ENCODE assay signal across 28 cellular contexts in the genomic region with DNA sequence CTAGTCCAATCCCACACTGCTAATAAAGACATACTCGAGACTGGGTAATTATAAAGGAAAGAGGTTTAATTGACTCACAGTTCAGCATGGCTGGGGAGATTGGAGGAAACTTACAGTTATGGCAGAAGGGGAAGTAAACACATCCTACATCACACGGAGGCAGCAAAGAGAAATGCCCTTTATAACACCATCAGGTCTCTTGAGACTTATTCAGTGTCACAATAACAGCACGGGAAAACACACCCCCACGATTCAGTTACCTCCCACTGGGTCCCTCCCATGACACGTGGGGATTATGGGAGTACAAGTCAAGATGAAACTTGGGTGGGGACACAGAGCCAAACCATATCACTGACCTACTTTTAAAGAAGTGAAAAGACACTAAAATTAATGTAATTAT.
"Had no signal": no experiment of that assay in that cellular context is flagged by ENCODE, and none has a peak within 500 bp of the region (broad histone marks: within the 10 kb centered on the region; RNA-seq: fewer than 3 reads in every experiment).

No MANE protein-coding gene starts in this region.

- DNase-seq: hypothalamus; immature natural killer cell; kidney; left colon; left lung; lower lobe of right lung; mammary epithelial cell; mesenchymal stem cell; naive thymus-derived CD8-positive, alpha-beta T cell; nucleus accumbens; pancreas; posterior cingulate gyrus; retina; right cardiac atrium; stimulated activated CD4-positive, alpha-beta T cell treated with anti-CD3 and anti-CD28 coated beads, Interleukin-12 subunit alpha, Interleukin-12 subunit beta, amount 100 ng/mL, for 4 hours; stimulated activated CD4-positive, alpha-beta T cell treated with anti-CD3 and anti-CD28 coated beads, Interleukin-15, amount 100 ng/mL, for 24 hours; stimulated activated CD4-positive, alpha-beta T cell treated with anti-CD3 and anti-CD28 coated beads, Interleukin-2, amount 100 ng/mL, for 24 hours; stimulated activated CD4-positive, alpha-beta T cell treated with anti-CD3 and anti-CD28 coated beads, Interleukin-4, amount 100 ng/mL, for 1 hour; stimulated activated naive B cell treated with anti-CD40 and anti-IgM and Interleukin-4, amounts not matched to agents 10 μg/mL and 1 μg/mL and 100 μg/mL, for 72 hours; stimulated activated naive CD8-positive, alpha-beta T cell treated with anti-CD3 and anti-CD28 coated beads, Interleukin-15, Interleukin-2, amounts not matched to agents 100 U/mL and 50 U/mL, for 24 hours; stomach; testis; thyroid gland; transverse colon; upper lobe of left lung had no signal

- H3K4me1 ChIP-seq: left lung, lower lobe of right lung, pancreas, prostate gland, stomach, testis, thyroid gland, transverse colon, upper lobe of left lung had no signal

- ATAC-seq: left colon; left lung; lower lobe of right lung; naive thymus-derived CD8-positive, alpha-beta T cell; pancreas; right cardiac atrium; sciatic nerve; stimulated activated naive CD8-positive, alpha-beta T cell treated with anti-CD3 and anti-CD28 coated beads, Interleukin-15, Interleukin-2, amounts not matched to agents 100 U/mL and 50 U/mL, for 24 hours had no signal

- H3K27me3 ChIP-seq: left lung, pancreas, stomach, testis, thyroid gland, transverse colon, upper lobe of left lung had no signal

- H3K36me3 ChIP-seq: left lung, lower lobe of right lung, pancreas, prostate gland, stomach, thyroid gland, transverse colon, upper lobe of left lung had no signal

- H3K9me3 ChIP-seq: lower lobe of right lung, pancreas, prostate gland, testis, thyroid gland, transverse colon, upper lobe of left lung had no signal

- H3K27ac ChIP-seq: left lung, lower lobe of right lung, pancreas, prostate gland, skin epidermis, stomach, testis, thyroid gland, transverse colon, upper lobe of left lung had no signal

- H3K4me3 ChIP-seq: left lung, lower lobe of right lung, pancreas, prostate gland, skin epidermis, stomach, testis, thyroid gland, transverse colon, upper lobe of left lung had no signal
